9 cellular contexts compared by ENCODE assay signal in genomic region chr19:1481893-1482360, GRCh38.
"Had no signal": no experiment of that assay in that cellular context is flagged by ENCODE, and none has a peak within 500 bp of the region (broad histone marks: within the 10 kb centered on the region; RNA-seq: fewer than 3 reads in every experiment).

No MANE protein-coding gene starts in this region.

- ATAC-seq: activated naive CD4-positive, alpha-beta T cell treated with anti-CD3 and anti-CD28 coated beads, Interleukin-2, amount 50 U/mL, for 72 hours; gastroesophageal sphincter; naive thymus-derived CD8-positive, alpha-beta T cell; right cardiac atrium; stimulated activated naive CD8-positive, alpha-beta T cell treated with anti-CD3 and anti-CD28 coated beads, Interleukin-15, amount 100 ng/mL, for 72 hours had no signal

- DNase-seq: activated CD4-positive, CD25-positive, alpha-beta regulatory T cell treated with anti-CD3 and anti-CD28 coated beads, Interleukin-2, amount 50 U/mL, for 72 hours; amniotic stem cell; heart right ventricle; mammary epithelial cell; stimulated activated naive CD8-positive, alpha-beta T cell treated with anti-CD3 and anti-CD28 coated beads, Interleukin-15, amount 100 ng/mL, for 72 hours had no signal

- H3K4me3 ChIP-seq: gastroesophageal sphincter, heart right ventricle had no signal

- H3K9me3 ChIP-seq: gastroesophageal sphincter, heart right ventricle had no signal
